ENCODE assay signal across 8 cellular contexts in the genomic region with DNA sequence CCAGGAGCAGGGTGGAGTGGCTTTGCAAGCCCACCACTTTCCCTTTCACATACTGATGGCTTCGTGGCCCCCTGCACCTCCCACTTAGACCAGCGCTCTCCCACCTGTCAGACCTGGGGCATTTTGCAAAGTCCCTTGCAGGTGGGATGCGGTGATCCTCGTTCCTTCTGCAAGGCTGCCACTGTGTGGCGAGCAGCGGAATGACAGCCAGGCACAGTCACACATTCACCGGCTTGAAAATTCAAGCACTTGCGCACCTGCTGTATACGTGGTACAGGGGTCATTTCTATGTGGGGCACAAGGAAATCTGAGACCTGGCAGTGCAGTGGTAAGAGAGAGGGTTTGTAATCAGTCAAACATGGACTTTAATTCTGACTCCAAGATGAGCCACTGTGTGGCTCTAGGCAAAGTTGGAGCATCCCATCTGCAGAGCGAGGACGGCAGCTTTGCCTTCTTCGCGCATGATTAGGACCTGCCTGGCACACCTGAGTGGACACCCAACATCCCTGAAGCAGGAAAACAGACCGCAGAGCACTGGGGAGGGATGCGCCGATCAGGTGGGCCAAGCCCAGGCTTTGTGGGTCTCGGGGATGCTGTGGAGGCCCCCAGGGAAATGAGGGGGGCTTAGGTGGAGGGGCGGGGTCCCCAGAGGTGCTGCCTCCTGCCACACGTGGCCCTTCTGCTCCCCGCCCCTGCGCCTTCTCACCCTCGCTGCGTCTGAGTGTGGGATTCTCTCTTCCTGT. TPM values are rescaled to one million over a fixed set of nuclear protein-coding genes. Genes with fewer than 3 reads are reported as not detected.
A peak's percentile ranks its signal among the peaks of the same experiment; 100 is the strongest.
DNase-seq lines count a peak whose midpoint lies in the region; ATAC-seq and TF ChIP-seq lines count a peak whose summit lies in the region.

No MANE protein-coding gene starts in this region.

- no peaks in the 10 kb centered on the region for H3K9me3 ChIP-seq in mucosa of descending colon

- H3K36me3 ChIP-seq in mucosa of descending colon (ENCODE audit: low read depth) = no peaks in the 10 kb centered on the region

- H3K27ac ChIP-seq in 22Rv1 = no peak overlapping the region

- intact Hi-C loops in mucosa of descending colon (cut with DNase I, micrococcal nuclease) = no loop called here

- H3K4me3 ChIP-seq in GM12864 (ENCODE audit: low read depth, low read length) (no peak overlapping the region), mucosa of descending colon (no peak overlapping the region)

- TF ChIP-seq CTCF in 22Rv1 (IDR thresholded peaks at IDR 0.05) (peak; percentile 90), GM12864 (IDR thresholded peaks at IDR 0.05; ENCODE audit: low read depth, low read length, missing control alignments) (peak; percentile 96), mucosa of descending colon (IDR thresholded peaks at IDR 0.05) (peak; percentile 91)

- DNase-seq in GM12864 (ENCODE audit: low read depth) (peak; percentile 15), NCI-H2107 (lab: John Stamatoyannopoulos, UW) (peak; percentile 23), ecto neural progenitor cell (ENCODE audit: low spot score) (peak; percentile 75), mucosa of descending colon (peak in 2 of 3 donors; percentile 69 to 75)
- peak; percentile 32 for DNase-seq in activated CD4-positive, alpha-beta T cell treated with anti-CD3 and anti-CD28 coated beads, Interleukin-2, amount 50 U/mL, for 1 hour
- DNase-seq in stimulated activated naive CD4-positive, alpha-beta T cell treated with Interleukin-2 at 50 U/mL for 16 hours (lab: John Stamatoyannopoulos, UW) = peak; percentile 3

- H3K4me1 ChIP-seq in mucosa of descending colon (ENCODE audit: low read depth) = no peaks in the 10 kb centered on the region

- ATAC-seq in mucosa of descending colon (peak; percentile 82), GM21381 (IDR thresholded peaks at IDR 0.05; ENCODE audit: unreplicated experiment) (no peak)

RNA-seq across cellular contexts. Expression of a gene that starts 53.0 kb away (rescaled TPM):
- total RNA-seq in mucosa of descending colon = 10 to 100 TPM; 19.1 to 31.8 (median 26.6) TPM

Comparison
In these comparisons a context has a peak if more than half of its experiments do, and no peak if none do; other contexts are left out.
1. DNase-seq: peak in every context shown above with its lines; median percentile 75 in ecto neural progenitor cell; 72 in mucosa of descending colon; 32 in activated CD4-positive, alpha-beta T cell treated with anti-CD3 and anti-CD28 coated beads, Interleukin-2, amount 50 U/mL, for 1 hour; 23 in NCI-H2107; 15 in GM12864; 3 in stimulated activated naive CD4-positive, alpha-beta T cell treated with Interleukin-2 at 50 U/mL for 16 hours.